In the genomic region with DNA sequence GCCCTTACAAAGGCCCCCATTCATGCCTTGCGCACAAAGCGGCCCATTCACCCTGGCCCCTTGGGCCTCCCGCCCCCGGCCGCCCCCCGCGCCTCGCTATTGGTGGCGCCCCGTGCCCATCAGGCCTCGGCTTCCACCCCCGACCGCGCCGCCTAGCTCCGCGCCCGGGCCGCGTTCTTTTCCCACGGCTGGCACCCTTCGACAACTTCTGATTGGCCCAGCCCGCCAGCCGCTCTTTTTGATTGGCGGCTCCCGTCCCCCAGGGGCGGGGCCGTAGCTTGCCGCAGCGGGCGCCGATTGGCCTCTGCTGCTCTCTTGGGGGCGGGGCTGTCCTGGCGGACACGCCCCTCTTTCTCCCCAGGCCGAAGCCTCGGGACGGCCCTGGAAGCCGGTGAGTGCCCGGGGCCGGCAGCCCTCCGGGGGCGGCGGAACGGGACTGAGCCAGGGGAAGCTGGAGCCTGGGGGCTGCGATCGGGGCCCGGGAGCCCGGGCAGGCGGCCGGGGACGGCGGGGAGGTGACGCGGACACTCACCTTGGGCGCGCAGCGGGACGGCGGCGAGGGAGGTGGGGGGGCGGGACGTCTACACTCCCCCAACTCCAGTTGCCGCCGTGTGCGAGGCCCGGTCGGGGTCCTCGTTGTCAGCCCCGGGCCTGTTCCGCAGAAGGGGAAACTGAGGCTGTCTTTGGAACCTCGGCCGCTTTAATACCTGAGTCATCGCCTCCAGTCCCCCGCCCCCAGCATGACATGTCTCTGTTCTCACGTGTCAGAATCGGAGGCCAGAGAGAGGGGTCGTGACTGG, we compare ENCODE assay signal across 9 cellular contexts. TPM values are rescaled to one million over a fixed set of nuclear protein-coding genes. Genes with fewer than 3 reads are reported as not detected.
DNase-seq lines count a peak whose midpoint lies in the region; ATAC-seq and TF ChIP-seq lines count a peak whose summit lies in the region.
"Had no signal": no experiment of that assay in that cellular context is flagged by ENCODE, and none has a peak within 500 bp of the region (broad histone marks: within the 10 kb centered on the region; RNA-seq: fewer than 3 reads in every experiment).

TSS of gene MYH14 (plus strand) at position 342 of the 800 bp plus-strand sequence. CDS start 6,744 bp downstream, outside the sequence.

- H2AFZ ChIP-seq in H9 (ENCODE audit: low read length), result no peak within 1 kb of the TSS

- no peak within 1 kb of the TSS for H3K27ac Mint-ChIP-seq in H9

- peak within 1 kb of the TSS; percentile 43 for H3K4me2 ChIP-seq in H9 (ENCODE audit: insufficient read depth, insufficient read length, low read length)

- H3K4ac ChIP-seq in H9 (ENCODE audit: low read depth, low read length), result no peak within 1 kb of the TSS

- H3K27ac ChIP-seq in H9 (ENCODE audit: insufficient read length, low read depth, low read length), result no peak within 1 kb of the TSS
- H3K27ac ChIP-seq in lung (ENCODE audit: low read depth in 1 of 2, low read length in 1 of 2), result peak within 1 kb of the TSS; percentile 79 to 94

- ATAC-seq in lung (ENCODE audit: insufficient read depth, low FRiP score) (peak; percentile 87), HG02970 (IDR thresholded peaks at IDR 0.05; ENCODE audit: low FRiP score, unreplicated experiment) (no peak), HG03280 (IDR thresholded peaks at IDR 0.05; ENCODE audit: unreplicated experiment) (no peak), HG03571 (IDR thresholded peaks at IDR 0.05; ENCODE audit: unreplicated experiment) (no peak)

- H2BK15ac ChIP-seq in H9 (ENCODE audit: low read depth, low read length), result no peak within 1 kb of the TSS

- peak within 1 kb of the TSS; percentile 49 for H3K4me3 ChIP-seq in lung

- peak; percentile 96 for DNase-seq in H9
- peak; percentile 79 for DNase-seq in NCI-H460 (ENCODE audit: extremely low read depth, low read depth)
- peak; percentile 96 for DNase-seq in ecto neural progenitor cell (ENCODE audit: low spot score)
- peak; percentile 88 for DNase-seq in lung (ENCODE audit: low spot score)
- DNase-seq in superior temporal gyrus (ENCODE audit: extremely low spot score), result peak; percentile 97

- H3T11ph ChIP-seq in H9 (ENCODE audit: low read length), result no peak within 1 kb of the TSS

- H4K5ac ChIP-seq in H9 (ENCODE audit: insufficient read length, low read depth, low read length), result no peak within 1 kb of the TSS

- H3K36me3 Mint-ChIP-seq in H9 (ENCODE audit: insufficient read depth in 1 of 3, low read depth in 3 of 3), result no peaks in the 10 kb centered on the region

- no peak within 1 kb of the TSS for H2AK5ac ChIP-seq in H9 (ENCODE audit: insufficient read length, low read length)

- H3K4me1 ChIP-seq in H9 (ENCODE audit: insufficient read depth, low read length), result no peaks in the 10 kb centered on the region
- H3K4me1 ChIP-seq in lung (ENCODE audit: control insufficient read depth in 2 of 2, insufficient read depth in 2 of 2, low read length in 2 of 2), result peaks cover 0 to 4% of the 10 kb centered on the region in 2 donors

- no peak within 1 kb of the TSS for H4K91ac ChIP-seq in H9 (ENCODE audit: insufficient read length, low read depth, low read length)

- H3K9ac ChIP-seq in H9 (ENCODE audit: extremely low read depth, insufficient read length, low read length), result no peak within 1 kb of the TSS

- no peak within 1 kb of the TSS for H2BK120ac ChIP-seq in H9 (ENCODE audit: low read depth, low read length, poor library complexity, severe bottlenecking)

- H3K9me3 Mint-ChIP-seq in H9, result no peaks in the 10 kb centered on the region

- H3K14ac ChIP-seq in H9 (ENCODE audit: insufficient read depth, low read length), result no peak within 1 kb of the TSS

- H3K56ac ChIP-seq in H9 (ENCODE audit: insufficient read length, low read depth, low read length), result no peak within 1 kb of the TSS

- H2BK12ac ChIP-seq in H9 (ENCODE audit: insufficient read length, low read depth, low read length), result no peak within 1 kb of the TSS

- H2BK5ac ChIP-seq in H9 (ENCODE audit: insufficient read length, low read length), result no peak within 1 kb of the TSS

- H3K4me1 Mint-ChIP-seq in H9, result peaks cover 3 to 27% of the 10 kb centered on the region in 2 experiments

- no peaks in the 10 kb centered on the region for H3K79me1 ChIP-seq in H9 (ENCODE audit: insufficient read depth, low read depth, low read length, poor library complexity, severe bottlenecking)

- H2BK20ac ChIP-seq in H9 (ENCODE audit: low read depth, low read length, poor library complexity, severe bottlenecking), result no peak within 1 kb of the TSS

- TF ChIP-seq CTCF in H9 (conservative IDR thresholded peaks at IDR 0.05) (no peak), lung (IDR thresholded peaks at IDR 0.05; ENCODE audit: control extremely low read depth, extremely low read depth) (no peak)

- peaks cover 41% of the 10 kb centered on the region for H3K27me3 Mint-ChIP-seq in H9 (ENCODE audit: low read depth)

- peak within 1 kb of the TSS; percentile 41 for H3K18ac ChIP-seq in H9 (ENCODE audit: insufficient read length, low read depth, low read length)

- H3K4me3 Mint-ChIP-seq in H9, result peak within 1 kb of the TSS; percentile 55 to 80

- H3K23ac ChIP-seq in H9 (ENCODE audit: insufficient read length, low read depth, low read length), result no peak within 1 kb of the TSS

- H3K23me2 ChIP-seq in H9 (ENCODE audit: insufficient read length, low read depth, low read length, poor library complexity, severe bottlenecking), result peaks cover 9% of the 10 kb centered on the region

- no peaks in the 10 kb centered on the region for H4K20me1 ChIP-seq in H9 (ENCODE audit: control insufficient read depth, insufficient read depth, insufficient read length)

- H3K79me2 ChIP-seq in H9 (ENCODE audit: insufficient read depth, low read length), result no peaks in the 10 kb centered on the region

- no peak within 1 kb of the TSS for H4K8ac ChIP-seq in H9 (replicated peaks; ENCODE audit: insufficient read length, low read depth, low read length)

- H3K27me3 ChIP-seq in H9 (ENCODE audit: insufficient read depth, low read length) (no peaks in the 10 kb centered on the region), lung (ENCODE audit: control insufficient read depth, insufficient read depth) (peaks cover 3% of the 10 kb centered on the region)

- no CpG with 5 or more reads among the region's 78 CpGs for WGBS in H9 (ENCODE audit: extremely low coverage, insufficient read length, low lambda C conversion rate)
- 5% methylated on average over 58 to 78 of the region's 78 CpGs for WGBS in lung, 2 donors

- H3K9me3 ChIP-seq in H9 (ENCODE audit: control insufficient read depth, low read depth, low read length) (no peaks in the 10 kb centered on the region), lung (ENCODE audit: control insufficient read depth in 2 of 2, insufficient read depth in 1 of 2, low read length in 1 of 2) (no peaks in the 10 kb centered on the region)

- H3K36me3 ChIP-seq in lung (ENCODE audit: control insufficient read depth in 2 of 2, insufficient read depth in 2 of 2, low read length in 2 of 2), result no peaks in the 10 kb centered on the region

RNA-seq across cellular contexts. Expression of gene MYH14, which starts in this region (rescaled TPM):
- total RNA-seq in H9 (2021), result 27.7 and 28.6 TPM in 2 replicates
- total RNA-seq in NCI-H460 (2014; rRNA removed; shearing (Covaris generic)), result 2.6 and 3.0 TPM in 2 replicates
- polyA plus RNA-seq in NCI-H460 (2014; cell fraction: nucleus; rRNA removed), result 5.3 and 9.5 TPM in 2 replicates
- total RNA-seq in lung, result 100 to 1,000 TPM in 1 of 2 donors, 10 to 100 TPM in 1; 55.3 to 142 TPM
- 100 to 1,000 TPM in 1 of 2 donors, 10 to 100 TPM in 1; 48.3 to 159 TPM for polyA plus RNA-seq in lung
- polyA plus RNA-seq: IgD-negative memory B cell had no signal
